In genomic region chr2:101706819-101707177, GRCh38 we compare ENCODE assay signal across 9 cellular contexts. TPM values are rescaled to one million over a fixed set of nuclear protein-coding genes. Genes with fewer than 3 reads are reported as not detected.
A peak's percentile ranks its signal among the peaks of the same experiment; 100 is the strongest.
DNase-seq lines count a peak whose midpoint lies in the region; ATAC-seq lines count a peak whose summit lies in the region.
"Had no signal": no experiment of that assay in that cellular context is flagged by ENCODE, and none has a peak within 500 bp of the region (broad histone marks: within the 10 kb centered on the region; RNA-seq: fewer than 3 reads in every experiment).

No MANE protein-coding gene starts in this region.

- peak; percentile 43 for DNase-seq in KBM-7
- DNase-seq in lung microvascular endothelial cell (ENCODE audit: low read depth in 2 of 2), result peak; percentile 18 to 42
- no peak for DNase-seq in NCI-H2171 treated with DMSO at 0.1 percent for 48 hours (lab: John Stamatoyannopoulos, UW)
- DNase-seq in COR-L47 (lab: John Stamatoyannopoulos, UW), result no peak
- DNase-seq in NCI-H524 treated with DMSO at 0.1 percent for 48 hours (lab: John Stamatoyannopoulos, UW), result no peak
- DNase-seq: upper lobe of left lung had no signal

- ATAC-seq in GM18508 (IDR thresholded peaks at IDR 0.05; ENCODE audit: insufficient read depth, unreplicated experiment) (peak; percentile 43), GM21528 (IDR thresholded peaks at IDR 0.05; ENCODE audit: low FRiP score, unreplicated experiment) (peak; percentile 66), GM21786 (IDR thresholded peaks at IDR 0.05; ENCODE audit: unreplicated experiment) (no peak)

- in situ Hi-C loops in KBM-7 (cut with MboI; ENCODE audit: low pct_unique_long_range_greater_than_20kb, low sequenced_read_pairs), result no loop called here

RNA-seq across cellular contexts. Expression of gene MAP4K4, which starts 9.3 kb away (rescaled TPM):
- 67.1 and 112 TPM in 2 replicates for total RNA-seq in lung microvascular endothelial cell

Comparison
In these comparisons a context has a peak if more than half of its experiments do, and no peak if none do; other contexts are left out.
1. DNase-seq: peak in KBM-7 (single experiment) and lung microvascular endothelial cell (2 of 2); none in NCI-H2171 treated with DMSO at 0.1 percent for 48 hours (single experiment), COR-L47 (single experiment) and NCI-H524 treated with DMSO at 0.1 percent for 48 hours (single experiment).